Comparison of ENCODE assay signal across 25 cellular contexts in genomic region chr16:626174-626765, GRCh38. TPM values are rescaled to one million over a fixed set of nuclear protein-coding genes. Genes with fewer than 3 reads are reported as not detected.
DNase-seq lines count a peak whose midpoint lies in the region; ATAC-seq and TF ChIP-seq lines count a peak whose summit lies in the region.
"Had no signal": no experiment of that assay in that cellular context is flagged by ENCODE, and none has a peak within 500 bp of the region (broad histone marks: within the 10 kb centered on the region; RNA-seq: fewer than 3 reads in every experiment).

No MANE protein-coding gene starts in this region.

- no peaks in the 10 kb centered on the region for H3K9me3 Mint-ChIP-seq in osteocyte (ENCODE audit: unreplicated experiment)
- H3K9me3 Mint-ChIP-seq: IgD-negative memory B cell; naive B cell; stimulated activated naive CD8-positive, alpha-beta T cell treated with anti-CD3 and anti-CD28 coated beads, Interleukin-15, Interleukin-2, amounts not matched to agents 100 ng/mL and 50 ng/mL, for 24 hours; type B pancreatic cell had no signal

- TF ChIP-seq POLR2A in thyroid gland (IDR thresholded peaks at IDR 0.05) = no peak

- H3K27ac ChIP-seq in dorsolateral prefrontal cortex (peak overlapping the region in 42 of 59 donors; percentile 11 to 82 (median 58)), thyroid gland (no peak overlapping the region)
- H3K27ac ChIP-seq: BLaER1 treated with 17β-estradiol and CSF1 and Interleukin-3, amounts not matched to agents 10 nM and 100 nM; HL-60; pancreas; VCaP had no signal

- peaks cover 40% of the 10 kb centered on the region for H3K4me1 Mint-ChIP-seq in osteocyte (ENCODE audit: unreplicated experiment)

- H3K36me3 ChIP-seq in NT2/D1 (ENCODE audit: insufficient read depth, insufficient read length, low read length) = peaks cover 27% of the 10 kb centered on the region
- peaks cover 5 to 7% of the 10 kb centered on the region in 2 donors for H3K36me3 ChIP-seq in thyroid gland

- 92 to 95% methylated on average over 10 to 11 of the region's 19 CpGs for WGBS in thyroid gland, 2 donors

- peak overlapping the region; percentile 95 for H3K27ac Mint-ChIP-seq in osteocyte (ENCODE audit: unreplicated experiment)
- H3K27ac Mint-ChIP-seq: stimulated activated naive CD8-positive, alpha-beta T cell treated with anti-CD3 and anti-CD28 coated beads, Interleukin-15, Interleukin-2, amounts not matched to agents 100 ng/mL and 50 ng/mL, for 24 hours; type B pancreatic cell had no signal

- H3K4me1 ChIP-seq in NT2/D1 (ENCODE audit: insufficient read depth, insufficient read length) (peaks cover 70% of the 10 kb centered on the region), thyroid gland (peaks cover 6 to 20% of the 10 kb centered on the region in 2 donors)

- no peaks in the 10 kb centered on the region for H3K27me3 Mint-ChIP-seq in osteocyte (ENCODE audit: unreplicated experiment)
- H3K27me3 Mint-ChIP-seq: IgD-negative memory B cell; naive B cell; stimulated activated naive CD8-positive, alpha-beta T cell treated with anti-CD3 and anti-CD28 coated beads, Interleukin-15, Interleukin-2, amounts not matched to agents 100 ng/mL and 50 ng/mL, for 24 hours; type B pancreatic cell had no signal

- H3K4me3 ChIP-seq in NT2/D1 (ENCODE audit: insufficient read length, low read depth) (no peak overlapping the region), dorsolateral prefrontal cortex (no peak overlapping the region), thyroid gland (replicated peaks in 1 of 3) (no peak overlapping the region)
- H3K4me3 ChIP-seq: BLaER1 treated with 17β-estradiol and CSF1 and Interleukin-3, amounts not matched to agents 10 nM and 100 nM; pancreas had no signal

- no peak for ATAC-seq in left lobe of liver
- ATAC-seq: pancreas had no signal

- H3K4me3 Mint-ChIP-seq in osteocyte (ENCODE audit: unreplicated experiment) = no peak overlapping the region
- H3K4me3 Mint-ChIP-seq: naive B cell; stimulated activated naive CD8-positive, alpha-beta T cell treated with anti-CD3 and anti-CD28 coated beads, Interleukin-15, Interleukin-2, amounts not matched to agents 100 ng/mL and 50 ng/mL, for 24 hours; type B pancreatic cell had no signal

- H3K36me3 Mint-ChIP-seq in osteocyte (ENCODE audit: unreplicated experiment) = peaks cover 4% of the 10 kb centered on the region
- H3K36me3 Mint-ChIP-seq: naive B cell, type B pancreatic cell had no signal

- no peaks in the 10 kb centered on the region for H3K27me3 ChIP-seq in NT2/D1 (ENCODE audit: insufficient read depth, insufficient read length)
- H3K27me3 ChIP-seq in dorsolateral prefrontal cortex = no peaks in the 10 kb centered on the region
- no peaks in the 10 kb centered on the region for H3K27me3 ChIP-seq in thyroid gland
- H3K27me3 ChIP-seq: BLaER1 treated with 17β-estradiol and CSF1 and Interleukin-3, amounts not matched to agents 10 nM and 100 nM; pancreas had no signal

- peak overlapping the region; percentile 11 for H3K9ac ChIP-seq in NT2/D1 (ENCODE audit: insufficient read length, low read depth)

- TF ChIP-seq CTCF in dorsolateral prefrontal cortex (IDR thresholded peaks at IDR 0.05 in 54 of 56, conservative IDR thresholded peaks at IDR 0.05 in 2 of 56; ENCODE audit: low read depth in 1 of 56, partially characterized antibody in 56 of 56) (no peak), osteocyte (IDR thresholded peaks at IDR 0.05) (no peak), thyroid gland (IDR thresholded peaks at IDR 0.05) (no peak)

- peak; percentile 61 for DNase-seq in 8988T
- no peak for DNase-seq in NT2/D1 (ENCODE audit: low read depth, low spot score)
- no peak for DNase-seq in dorsolateral prefrontal cortex
- DNase-seq in osteocyte (ENCODE audit: extremely low spot score, unreplicated experiment) = no peak
- no peak for DNase-seq in NOMO-1 (lab: John Stamatoyannopoulos, UW; ENCODE audit: unreplicated experiment in 2 of 2)
- no peak for DNase-seq in left lobe of liver (ENCODE audit: low spot score)
- no peak for DNase-seq in thyroid gland
- no peak for DNase-seq in H4 (ENCODE audit: low spot score)
- DNase-seq: activated CD4-positive, alpha-beta T cell treated with anti-CD3 and anti-CD28 coated beads, Interleukin-2, amount 50 U/mL, for 1 hour; activated CD8-positive, alpha-beta memory T cell treated with anti-CD3 and anti-CD28 coated beads, Interleukin-2, amount 50 U/mL, for 4 hours; activated effector memory CD4-positive, alpha-beta T cell treated with Interleukin-2 at 50 U/mL for 16 hours; Calu3; MM.1S; naive B cell; NCI-H146; NCI-H2171 treated with DMSO at 0.1 percent for 48 hours; NCI-H526 treated with DMSO at 0.1 percent for 48 hours had no signal

- intact Hi-C loops in dorsolateral prefrontal cortex (cut with DNase I) (no loop called here), thyroid gland (cut with DNase I) (no loop called here)

- no peaks in the 10 kb centered on the region for H3K9me3 ChIP-seq in NT2/D1 (ENCODE audit: insufficient read depth, low read length)
- H3K9me3 ChIP-seq in thyroid gland = no peaks in the 10 kb centered on the region
- H3K9me3 ChIP-seq: BLaER1 treated with 17β-estradiol and CSF1 and Interleukin-3, amounts not matched to agents 10 nM and 100 nM; pancreas had no signal

RNA-seq across cellular contexts. Expression of gene WFIKKN1, which starts 4.5 kb away (rescaled TPM):
- total RNA-seq in dorsolateral prefrontal cortex (10 to 100 TPM in 3 of 120 experiments, 1 to 10 TPM in 117; 1.2 to 14.8 (median 4.0) TPM), osteocyte (0.47 and 0.56 TPM in 2 replicates), left lobe of liver (0.96 TPM), thyroid gland (1 to 10 TPM in 1 of 4 donors, under 1 TPM in 3; 0.13 to 1.8 (median 0.77) TPM)
- total RNA-seq in H4 (2014; rRNA removed; shearing (Covaris generic)) = not detected in 2 replicates
- total RNA-seq: epithelial cell of proximal tubule had no signal

RNA-seq across cellular contexts. Expression of gene METTL26, which starts 9.8 kb away (rescaled TPM):
- total RNA-seq in dorsolateral prefrontal cortex (100 to 1,000 TPM in 17 of 120 experiments, 10 to 100 TPM in 103; 51.9 to 123 (median 84.4) TPM), osteocyte (58.2 and 69.8 TPM in 2 replicates), left lobe of liver (33.2 TPM), thyroid gland (100 to 1,000 TPM in 2 of 4 donors, 10 to 100 TPM in 2; 54.2 to 180 (median 115) TPM)
- total RNA-seq in H4 (2014; rRNA removed; shearing (Covaris generic)) = 85.7 and 112 TPM in 2 replicates

RNA-seq across cellular contexts. Expression of gene MCRIP2, which starts 15.4 kb away (rescaled TPM):
- total RNA-seq in dorsolateral prefrontal cortex (10 to 100 TPM; 24.1 to 97.3 (median 38.0) TPM), osteocyte (11.3 and 14.8 TPM in 2 replicates), left lobe of liver (101 TPM), thyroid gland (100 to 1,000 TPM in 1 of 4 donors, 10 to 100 TPM in 3; 61.3 to 124 (median 69.1) TPM)
- total RNA-seq in H4 (2014; rRNA removed; shearing (Covaris generic)) = 11.9 and 14.5 TPM in 2 replicates

RNA-seq across cellular contexts. Expression of gene WDR90, which starts 22.9 kb away (rescaled TPM):
- 10 to 100 TPM; 12.5 to 50.4 (median 25.7) TPM for total RNA-seq in dorsolateral prefrontal cortex
- total RNA-seq in osteocyte = 28.2 and 38.9 TPM in 2 replicates
- 17.2 TPM for total RNA-seq in left lobe of liver
- total RNA-seq in thyroid gland = 10 to 100 TPM; 23.6 to 56.0 (median 34.3) TPM
- 2.5 and 4.8 TPM in 2 replicates for total RNA-seq in H4 (2014; rRNA removed; shearing (Covaris generic))

RNA-seq across cellular contexts. Expression of gene RAB40C, which starts 36.4 kb away (rescaled TPM):
- total RNA-seq in dorsolateral prefrontal cortex (100 to 1,000 TPM in 1 of 120 experiments, 10 to 100 TPM in 119; 34.4 to 107 (median 63.1) TPM), osteocyte (17.1 and 20.0 TPM in 2 replicates), left lobe of liver (15.5 TPM), thyroid gland (10 to 100 TPM; 17.7 to 24.4 (median 18.4) TPM)
- 4.4 and 5.1 TPM in 2 replicates for total RNA-seq in H4 (2014; rRNA removed; shearing (Covaris generic))

Comparison
In these comparisons a context has a peak if more than half of its experiments do, and no peak if none do; other contexts are left out.
1. H3K27ac ChIP-seq: peak in dorsolateral prefrontal cortex (42 of 59); none in thyroid gland (0 of 3).